In the genomic region with DNA sequence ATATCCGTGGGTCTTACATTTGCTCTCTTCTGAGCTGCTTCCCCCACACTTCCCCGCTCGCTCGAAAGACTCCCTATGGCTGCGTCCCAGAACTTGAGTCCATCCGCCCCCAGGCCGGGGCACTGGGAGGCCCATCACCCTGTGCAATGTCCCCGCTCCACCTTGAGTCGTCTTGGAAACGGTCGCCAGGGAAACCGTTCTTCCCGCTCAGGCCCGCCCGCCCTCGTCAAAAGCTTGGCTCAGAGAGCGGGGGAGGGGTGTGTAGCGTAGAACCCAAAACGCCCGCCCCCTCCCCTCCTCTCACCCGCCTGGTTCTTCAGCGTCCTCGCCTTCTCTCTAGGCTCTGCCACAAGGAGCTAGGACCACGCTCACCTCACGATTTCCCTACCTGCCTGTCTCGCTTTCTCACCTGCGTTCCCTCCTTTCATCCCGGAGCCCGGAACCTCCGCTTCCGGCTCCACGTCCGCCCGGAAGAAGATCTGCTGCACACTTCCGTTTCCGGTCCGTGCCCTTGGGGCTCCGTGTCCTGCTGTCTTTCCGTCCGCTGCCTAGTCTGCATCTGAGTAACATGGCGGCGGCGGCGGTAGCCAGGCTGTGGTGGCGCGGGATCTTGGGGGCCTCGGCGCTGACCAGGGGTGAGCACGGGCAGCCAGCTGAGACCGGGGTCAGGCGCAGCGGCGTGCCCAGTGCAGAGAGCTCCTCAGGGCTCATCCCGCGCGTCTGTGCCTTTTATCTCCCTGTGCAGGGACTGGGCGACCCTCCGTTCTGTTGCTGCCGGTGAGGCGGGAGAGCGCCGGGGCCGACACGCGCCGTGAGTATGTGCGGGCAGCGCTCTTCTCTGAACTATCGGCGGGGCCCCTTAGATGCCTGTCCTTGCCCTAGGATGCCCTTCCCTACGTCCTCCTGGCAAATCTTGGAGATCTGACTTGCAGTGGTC, we compare ENCODE assay signal across 8 cellular contexts. TPM values are rescaled to one million over a fixed set of nuclear protein-coding genes. Genes with fewer than 3 reads are reported as not detected.
A peak's percentile ranks its signal among the peaks of the same experiment; 100 is the strongest.
DNase-seq lines count a peak whose midpoint lies in the region; ATAC-seq and TF ChIP-seq lines count a peak whose summit lies in the region.

A gene (minus strand): TSS at position 447 of the 937 bp plus-strand sequence. CDS start 19 bp downstream, at position 428.
A gene (plus strand): TSS at position 551 of the 937 bp plus-strand sequence. CDS start 18 bp downstream, at position 569.

- no peaks in the 10 kb centered on the region for H4K20me1 ChIP-seq in SU-DHL-6 (ENCODE audit: low read depth, low read length)

- peak within 1 kb of the TSS; percentile 62 for H2AFZ ChIP-seq in SU-DHL-6 (ENCODE audit: low read depth, low read length, severe bottlenecking)
- H2AFZ ChIP-seq in parathyroid adenoma = peak within 1 kb of the TSS; percentile 86

- H3K36me3 ChIP-seq in SU-DHL-6 (ENCODE audit: low read length) (0 out of 2 replicates have a peak, but pooled peaks cover 5% of the 10 kb centered on the region), parathyroid adenoma (ENCODE audit: control insufficient read depth, insufficient read depth, low read length) (no peaks in the 10 kb centered on the region), tibial artery (peaks cover 40 to 60% (median 52%) of the 10 kb centered on the region in 3 donors)

- POLR2A ChIA-PET in activated naive CD8-positive, alpha-beta T cell treated with anti-CD3 and anti-CD28 coated beads, Interleukin-2, amount 10 ng/mL, durations not matched to agents 7 days and 5 days (lab: Charles Lee) = interaction anchor here (0.6 to 6.8 kb wide), 10 partner anchors 9 to 251 kb away, joined by 3 to 49 read pairs (median 6); a partner anchor contains a TSS

- H3K27ac ChIP-seq in SU-DHL-6 (ENCODE audit: low read depth, low read length) = peak within 1 kb of the TSS; percentile 49
- H3K27ac ChIP-seq in parathyroid adenoma = peak within 1 kb of the TSS; percentile 92
- H3K27ac ChIP-seq in tibial artery = peak within 1 kb of the TSS; percentile 79 to 88

- intact Hi-C loops in Right ventricle myocardium superior (cut with DNase I) = no loop called here
- intact Hi-C loops in tibial artery (cut with DNase I; ENCODE audit: low total_unique reads) = loop anchor here (5.0 to 10.0 kb wide), 2 partner anchors 164 to 189 kb away; a partner anchor contains a TSS

- H3K4me3 Mint-ChIP-seq in activated naive CD8-positive, alpha-beta T cell treated with anti-CD3 and anti-CD28 coated beads, Interleukin-2, amount 10 ng/mL, durations not matched to agents 7 days and 5 days = peak within 1 kb of the TSS; percentile 99

- H3K36me3 Mint-ChIP-seq in activated naive CD8-positive, alpha-beta T cell treated with anti-CD3 and anti-CD28 coated beads, Interleukin-2, amount 10 ng/mL, durations not matched to agents 7 days and 5 days = peaks cover 46% of the 10 kb centered on the region

- H3K4me1 ChIP-seq in parathyroid adenoma (no peaks in the 10 kb centered on the region), tibial artery (peaks cover 0 to 33% (median 21%) of the 10 kb centered on the region in 4 donors)

- H3K9me3 Mint-ChIP-seq in activated naive CD8-positive, alpha-beta T cell treated with anti-CD3 and anti-CD28 coated beads, Interleukin-2, amount 10 ng/mL, durations not matched to agents 7 days and 5 days = no peaks in the 10 kb centered on the region

- DNase-seq in NCI-H1417 (lab: John Stamatoyannopoulos, UW) = peak; percentile 97
- DNase-seq in activated naive CD8-positive, alpha-beta T cell treated with anti-CD3 and anti-CD28 coated beads, Interleukin-2, amount 10 ng/mL, durations not matched to agents 7 days and 5 days = peak; percentile 94
- DNase-seq in Right ventricle myocardium superior = peak; percentile 90
- peak; percentile 89 to 91 for DNase-seq in tibial artery

- peaks cover 19% of the 10 kb centered on the region for H3K4me1 Mint-ChIP-seq in activated naive CD8-positive, alpha-beta T cell treated with anti-CD3 and anti-CD28 coated beads, Interleukin-2, amount 10 ng/mL, durations not matched to agents 7 days and 5 days

- H3K4me3 ChIP-seq in GM12875 (ENCODE audit: low read depth, low read length) (peak within 1 kb of the TSS; percentile 99), SU-DHL-6 (ENCODE audit: insufficient read depth, low read length, poor library complexity, severe bottlenecking) (peak within 1 kb of the TSS; percentile 63), parathyroid adenoma (ENCODE audit: low read depth, low read length) (peak within 1 kb of the TSS; percentile 86), tibial artery (peak within 1 kb of the TSS; percentile 83 to 100)

- no peaks in the 10 kb centered on the region for H3K27me3 ChIP-seq in SU-DHL-6 (ENCODE audit: low read length)
- no peaks in the 10 kb centered on the region for H3K27me3 ChIP-seq in parathyroid adenoma (ENCODE audit: control insufficient read depth, insufficient read depth, low read length)
- H3K27me3 ChIP-seq in tibial artery = no peaks in the 10 kb centered on the region

- H3F3A ChIP-seq in SU-DHL-6 (ENCODE audit: insufficient read depth) = peaks cover 5% of the 10 kb centered on the region; the same call in 1 of the 2 replicates

- ATAC-seq in HG02763 (IDR thresholded peaks at IDR 0.05; ENCODE audit: unreplicated experiment) = peak; percentile 95
- peak; percentile 95 for ATAC-seq in activated naive CD8-positive, alpha-beta T cell treated with anti-CD3 and anti-CD28 coated beads, Interleukin-2, amount 10 ng/mL, durations not matched to agents 7 days and 5 days (ENCODE audit: low read depth)
- peak; percentile 96 for ATAC-seq in Right ventricle myocardium superior (ENCODE audit: poor library complexity)

- peak within 1 kb of the TSS; percentile 96 for H3K27ac Mint-ChIP-seq in activated naive CD8-positive, alpha-beta T cell treated with anti-CD3 and anti-CD28 coated beads, Interleukin-2, amount 10 ng/mL, durations not matched to agents 7 days and 5 days

- H3K9ac ChIP-seq in SU-DHL-6 (ENCODE audit: low read length) (peak within 1 kb of the TSS; percentile 84), parathyroid adenoma (peak within 1 kb of the TSS; percentile 84)

- H3K79me2 ChIP-seq in SU-DHL-6 (ENCODE audit: insufficient read depth, low read length) = peaks cover 41% of the 10 kb centered on the region
- H3K79me2 ChIP-seq in parathyroid adenoma = peaks cover 3% of the 10 kb centered on the region

- H3K9me2 ChIP-seq in SU-DHL-6 (replicated peaks; ENCODE audit: insufficient read depth, low read length) = no peaks in the 10 kb centered on the region

- TF ChIP-seq CTCF in GM12875 (IDR thresholded peaks at IDR 0.05; ENCODE audit: borderline replicate concordance, insufficient read depth, low read depth, low read length) (no peak), SU-DHL-6 (IDR thresholded peaks at IDR 0.05; ENCODE audit: insufficient read depth, low read length, poor library complexity, severe bottlenecking) (no peak), parathyroid adenoma (IDR thresholded peaks at IDR 0.05) (no peak), tibial artery (IDR thresholded peaks at IDR 0.05) (no peak)

- no peaks in the 10 kb centered on the region for H3K9me3 ChIP-seq in SU-DHL-6 (ENCODE audit: insufficient read depth, low read length)
- no peaks in the 10 kb centered on the region for H3K9me3 ChIP-seq in parathyroid adenoma (ENCODE audit: control insufficient read depth, low read length)
- no peaks in the 10 kb centered on the region for H3K9me3 ChIP-seq in tibial artery

- H3K27me3 Mint-ChIP-seq in activated naive CD8-positive, alpha-beta T cell treated with anti-CD3 and anti-CD28 coated beads, Interleukin-2, amount 10 ng/mL, durations not matched to agents 7 days and 5 days = no peaks in the 10 kb centered on the region

- H3K4me2 ChIP-seq in SU-DHL-6 (ENCODE audit: low read depth, low read length, poor library complexity, severe bottlenecking) (peak within 1 kb of the TSS; percentile 69), parathyroid adenoma (ENCODE audit: low read length) (peak within 1 kb of the TSS; percentile 86)

RNA-seq across cellular contexts. Expression of the first gene that starts in this region (rescaled TPM):
- total RNA-seq in activated naive CD8-positive, alpha-beta T cell treated with anti-CD3 and anti-CD28 coated beads, Interleukin-2, amount 10 ng/mL, durations not matched to agents 7 days and 5 days = 10 to 100 TPM; 18.8 to 19.0 TPM
- total RNA-seq in Right ventricle myocardium superior = 12.9 TPM

RNA-seq across cellular contexts. Expression of the second gene that starts in this region (rescaled TPM):
- 100 to 1,000 TPM; 105 to 108 TPM for total RNA-seq in activated naive CD8-positive, alpha-beta T cell treated with anti-CD3 and anti-CD28 coated beads, Interleukin-2, amount 10 ng/mL, durations not matched to agents 7 days and 5 days
- total RNA-seq in Right ventricle myocardium superior = 350 TPM

Comparison
In these comparisons a context has a peak if more than half of its experiments do, and no peak if none do; other contexts are left out.
1. Peak in every context shown above with its lines: DNase-seq, ATAC-seq, H3K4me3 ChIP-seq and H3K27ac ChIP-seq.